Comparison of ENCODE assay signal across 8 cellular contexts in genomic region chr9:5442400-5443011, GRCh38. TPM values are rescaled to one million over a fixed set of nuclear protein-coding genes. Genes with fewer than 3 reads are reported as not detected.
A peak's percentile ranks its signal among the peaks of the same experiment; 100 is the strongest.
DNase-seq lines count a peak whose midpoint lies in the region; ATAC-seq, FAIRE-seq and TF ChIP-seq lines count a peak whose summit lies in the region.

No MANE protein-coding gene starts in this region.

- TF ChIP-seq EP300 in K562 (IDR thresholded peaks at IDR 0.05; ENCODE audit: low read length) (no peak), HepG2 (IDR thresholded peaks at IDR 0.05; ENCODE audit: low read depth in 2 of 2, low read length in 2 of 2) (no peak), HepG2 (CRISPR knock-in tag; IDR thresholded peaks at IDR 0.05; ENCODE audit: borderline replicate concordance) (no peak)

- H3K4me3 ChIP-seq in BE2C (ENCODE audit: low read depth, low read length): no peak overlapping the region
- H3K4me3 ChIP-seq in K562: no peak overlapping the region
- H3K4me3 ChIP-seq in HepG2 (replicated peaks in 1 of 3; ENCODE audit: insufficient read depth in 1 of 3, low read depth in 2 of 3, low read length in 3 of 3): no peak overlapping the region

- BruUV-seq in K562 (replicated peaks; lab: Mats Ljungman, UMichigan) (no TSS peak), HepG2 (replicated peaks; lab: Mats Ljungman, UMichigan) (no TSS peak)

- H4K20me1 ChIP-seq in K562 (replicated peaks; ENCODE audit: control insufficient read depth, insufficient read depth, low read length): no peaks in the 10 kb centered on the region
- H4K20me1 ChIP-seq in HepG2 (ENCODE audit: insufficient read depth, low read length): no peaks in the 10 kb centered on the region

- H3K9me3 ChIP-seq in BE2C (no peaks in the 10 kb centered on the region), K562 (replicated peaks; ENCODE audit: control insufficient read depth, insufficient read depth, low read depth, low read length) (no peaks in the 10 kb centered on the region), HepG2 (ENCODE audit: low read length) (no peaks in the 10 kb centered on the region)

- CTCF ChIA-PET in K562 (lab: Yijun Ruan, JAX; ENCODE audit: low intra/inter-chr PET ratio) (interaction anchor here (1.0 to 1.6 kb wide), 2 partner anchors 158 to 256 kb away, joined by 3 to 6 read pairs; no protein-coding TSS in a partner anchor), HepG2 (lab: Yijun Ruan, JAX; ENCODE audit: low intra/inter-chr PET ratio, low total read pairs) (interaction anchor here (1.7 kb wide), 1 partner anchor 256 kb away, joined by 4 read pairs; no protein-coding TSS in a partner anchor)

- TF ChIP-seq RAD21 in K562 (CRISPR knock-in tag; conservative IDR thresholded peaks at IDR 0.05 in 1 of 2, IDR thresholded peaks at IDR 0.05 in 1 of 2) (peak; percentile 51 to 65), HepG2 (CRISPR knock-in tag; IDR thresholded peaks at IDR 0.05) (0 out of 2 replicates have a peak, but pooled peaks have one; percentile 18)

- H3K4me2 ChIP-seq in K562 (ENCODE audit: insufficient read depth, low read length) (no peak overlapping the region), HepG2 (ENCODE audit: low read depth, low read length) (no peak overlapping the region)

- H3K27me3 ChIP-seq in BE2C (no peaks in the 10 kb centered on the region), K562 (ENCODE audit: control insufficient read depth in 2 of 2, insufficient read depth in 2 of 2, low read length in 2 of 2) (no peaks in the 10 kb centered on the region), HepG2 (ENCODE audit: control insufficient read depth in 1 of 2, insufficient read depth in 2 of 2, low read length in 2 of 2) (no peaks in the 10 kb centered on the region; a peak in 1 of 5 replicates)

- H3K4me1 ChIP-seq in BE2C: no peaks in the 10 kb centered on the region
- peaks cover 0 to 4% of the 10 kb centered on the region in 2 experiments; a peak in 1 of 5 replicates for H3K4me1 ChIP-seq in K562 (replicated peaks in 1 of 2; ENCODE audit: control insufficient read depth in 2 of 2, insufficient read depth in 2 of 2, low read length in 2 of 2)
- H3K4me1 ChIP-seq in HepG2 (ENCODE audit: insufficient read depth, low read length): peaks cover 9% of the 10 kb centered on the region

- H3K27ac ChIP-seq in K562 (ENCODE audit: extremely low read depth, low read depth, low read length) (no peak overlapping the region), HepG2 (ENCODE audit: extremely low read length, insufficient read depth, low read length) (no peak overlapping the region)

- FAIRE-seq in K562 (lab: Jason Lieb, UNC) (peak; percentile 88), HepG2 (lab: Jason Lieb, UNC) (peak; percentile 95)

- H3K9me1 ChIP-seq in K562 (ENCODE audit: control insufficient read depth, insufficient read depth, low read length): no peaks in the 10 kb centered on the region

- no peak for DNase-seq in BE2C
- peak; percentile 3 for DNase-seq in NCI-H510A treated with DMSO at 0.1 percent for 48 hours (lab: John Stamatoyannopoulos, UW)
- peak; percentile 17 to 50 (median 22) for DNase-seq in K562 (ENCODE audit: extremely low read depth in 1 of 4, low spot score in 3 of 4)
- peak; percentile 57 for DNase-seq in HepG2 (ENCODE audit: low spot score)
- DNase-seq in activated naive CD4-positive, alpha-beta T cell treated with Interleukin-2 at 50 U/mL for 16 hours: no peak

- H3K9ac ChIP-seq in K562 (ENCODE audit: insufficient read depth in 1 of 2, low read depth in 2 of 2, low read length in 2 of 2) (no peak overlapping the region), HepG2 (ENCODE audit: insufficient read depth, low read depth, low read length) (no peak overlapping the region)

- POLR2A ChIA-PET in K562 (lab: Yijun Ruan, JAX) (interaction anchor here (0.5 kb wide), 1 partner anchor 47 kb away, joined by 3 read pairs; no protein-coding TSS in a partner anchor), HepG2 (lab: Yijun Ruan, JAX) (no interaction called here)

- 25% methylated on average over 2 of the region's 2 CpGs for WGBS in K562 (ENCODE audit: insufficient coverage, low coverage, missing lambda C conversion rate)
- 0% methylated on average over 2 of the region's 2 CpGs for WGBS in HepG2 (ENCODE audit: low lambda C conversion rate)

- H3K36me3 ChIP-seq in BE2C (no peaks in the 10 kb centered on the region), K562 (ENCODE audit: control insufficient read depth, insufficient read depth, low read length) (no peaks in the 10 kb centered on the region), HepG2 (replicated peaks in 1 of 2; ENCODE audit: control insufficient read depth in 1 of 2, insufficient read depth in 2 of 2, low read length in 2 of 2) (no peaks in the 10 kb centered on the region)

- peak; percentile 20 for ATAC-seq in GM18861 (IDR thresholded peaks at IDR 0.05; ENCODE audit: unreplicated experiment)
- ATAC-seq in K562: peak; percentile 63; the same call in 2 of the 3 replicates
- ATAC-seq in HepG2: peak; percentile 17
- ATAC-seq in GM21576 (IDR thresholded peaks at IDR 0.05; ENCODE audit: unreplicated experiment): no peak
- ATAC-seq in activated CD4-positive, CD25-positive, alpha-beta regulatory T cell treated with anti-CD3 and anti-CD28 coated beads, Interleukin-2, amount 50 U/mL, for 24 hours: no peak

- H3K79me2 ChIP-seq in K562 (ENCODE audit: control insufficient read depth, insufficient read depth, low read length) (no peaks in the 10 kb centered on the region), HepG2 (ENCODE audit: insufficient read depth, low read length) (no peaks in the 10 kb centered on the region)

- in situ Hi-C loops in K562 (cut with MboI): loop anchor here (5.0 to 25.0 kb wide), 3 partner anchors 150 to 830 kb away; partner anchors contain the start of gene AK3
- in situ Hi-C loops in HepG2 (cut with HindIII; ENCODE audit: extremely low pct_ligation_motif_present, low pct_unique_long_range_greater_than_20kb): loop anchor here (5.0 to 25.0 kb wide), 4 partner anchors 152 to 680 kb away; partner anchors contain the start of genes INSL6 and JAK2

- intact Hi-C loops in K562 (cut with micrococcal nuclease) (loop anchor here (5.0 kb wide), 1 partner anchor 255 kb away; the partner anchor contains the start of gene INSL6), HepG2 (cut with micrococcal nuclease; ENCODE audit: unreplicated experiment) (loop anchor here (1.0 kb wide), 1 partner anchor 256 kb away; no protein-coding TSS in a partner anchor)

- H2AFZ ChIP-seq in K562 (ENCODE audit: low read depth, low read length) (no peak overlapping the region), HepG2 (ENCODE audit: low read length) (no peak overlapping the region)

- TF ChIP-seq CTCF in BE2C (IDR thresholded peaks at IDR 0.05; ENCODE audit: low read depth, low read length) (peak; percentile 67), K562 (IDR thresholded peaks at IDR 0.05 in 2 of 3, conservative IDR thresholded peaks at IDR 0.05 in 1 of 3; ENCODE audit: insufficient read depth in 2 of 3, low read depth in 1 of 3, low read length in 3 of 3) (peak in 2 of 3 experiments; percentile 30 to 56; a peak in 4 of 6 replicates), HepG2 (CRISPR knock-in tag; IDR thresholded peaks at IDR 0.05) (peak; percentile 77)

- no peak for TF ChIP-seq POLR2A in K562 (conservative IDR thresholded peaks at IDR 0.05)
- TF ChIP-seq POLR2A in HepG2 (IDR thresholded peaks at IDR 0.05; ENCODE audit: insufficient read depth in 1 of 2, low read depth in 2 of 2, low read length in 2 of 2): no peak

RNA-seq across cellular contexts. Expression of gene PLGRKT, which starts 4.8 kb away (rescaled TPM):
- polyA plus RNA-seq in BE2C (2012; ENCODE audit: insufficient read depth, insufficient read length, low read depth): 6.6 TPM
- total RNA-seq in K562 (2011; cell fraction: chromatin; rRNA removed; ENCODE audit: low replicate concordance): 0.35 and 0.83 TPM in 2 replicates
- total RNA-seq in K562 (2011; cell fraction: nucleolus; rRNA removed): 1.3 and 1.5 TPM in 2 replicates
- 1.4 and 1.9 TPM in 2 replicates for total RNA-seq in K562 (2011; cell fraction: nucleoplasm; rRNA removed)
- total RNA-seq in K562 (2014; rRNA removed) (4.5 and 4.7 TPM in 2 replicates), K562 (2014; rRNA removed; fragmentation: Illumina TruSeq; extraction: Trizol) (9.3 and 11.3 TPM in 2 replicates), K562 (2015; rRNA removed; fragmentation: Illumina TruSeq; extraction: Trizol) (6.9 and 10.0 TPM in 2 replicates), K562 (2021) (6.5 and 10.4 TPM in 2 replicates), HepG2 (2016; rRNA removed; fragmentation: Illumina TruSeq; extraction: Trizol) (15.8 and 20.2 TPM in 2 replicates)
- polyA plus RNA-seq in K562 (2011; rRNA removed) (4.7 and 5.2 TPM in 2 replicates), K562 (2014; fragmentation: Illumina TruSeq; extraction: Trizol) (5.9 and 6.0 TPM in 2 replicates), K562 (2014; fragmentation: Nextera tagmentation; extraction: Ambion mirVana) (10 to 100 TPM; 11.2 to 13.8 TPM), K562 (2014; rRNA removed) (6.0 and 6.6 TPM in 2 replicates), HepG2 (2011; rRNA removed) (3.4 and 5.0 TPM in 2 replicates)
- polyA plus RNA-seq in K562 (2011; cell fraction: cytosol; rRNA removed): 0.48 and 2.0 TPM in 2 replicates
- 0.90 and 1.2 TPM in 2 replicates for polyA plus RNA-seq in K562 (2011; cell fraction: nucleus; rRNA removed)
- polyA plus RNA-seq in K562 (2012): 7.5 and 12.7 TPM in 2 replicates
- 1.5 and 2.8 TPM in 2 replicates for polyA minus RNA-seq in K562 (2011; rRNA and poly(A)+ RNA removed)
- polyA minus RNA-seq in K562 (2011; cell fraction: cytosol; rRNA and poly(A)+ RNA removed): 2.3 TPM in 1 of 2 replicates, not detected in the other
- 1.3 and 2.1 TPM in 2 replicates for polyA minus RNA-seq in K562 (2011; cell fraction: nucleus; rRNA and poly(A)+ RNA removed)
- 12.4 and 12.7 TPM in 2 replicates for total RNA-seq in HepG2 (2016; cell fraction: cytosol; rRNA removed; fragmentation: Illumina TruSeq; extraction: Trizol; ENCODE audit: low read depth)
- total RNA-seq in HepG2 (2016; cell fraction: insoluble cytoplasmic fraction; rRNA removed; fragmentation: Illumina TruSeq; extraction: Trizol): 15.6 and 19.3 TPM in 2 replicates
- total RNA-seq in HepG2 (2016; cell fraction: membrane; rRNA removed; fragmentation: Illumina TruSeq; extraction: Trizol): 10.4 and 17.6 TPM in 2 replicates
- 9.1 and 9.3 TPM in 2 replicates for total RNA-seq in HepG2 (2016; cell fraction: nucleus; rRNA removed; fragmentation: Illumina TruSeq; extraction: Trizol)
- polyA plus RNA-seq in HepG2 (2011; cell fraction: cytosol; rRNA removed): 3.1 and 4.3 TPM in 2 replicates
- polyA plus RNA-seq in HepG2 (2011; cell fraction: nucleus; rRNA removed): 0.90 and 1.0 TPM in 2 replicates
- 4.8 and 8.9 TPM in 2 replicates for polyA plus RNA-seq in HepG2 (2012)
- 13.6 and 21.5 TPM in 2 replicates for polyA plus RNA-seq in HepG2 (2016; cell fraction: cytosol; fragmentation: Illumina TruSeq; extraction: Trizol; ENCODE audit: low read depth)
- 19.8 and 20.9 TPM in 2 replicates for polyA plus RNA-seq in HepG2 (2016; cell fraction: insoluble cytoplasmic fraction; fragmentation: Illumina TruSeq; extraction: Trizol; ENCODE audit: low read depth)
- polyA plus RNA-seq in HepG2 (2016; cell fraction: membrane; fragmentation: Illumina TruSeq; extraction: Trizol; ENCODE audit: low read depth): 8.7 and 14.3 TPM in 2 replicates
- polyA plus RNA-seq in HepG2 (2016; cell fraction: nucleus; fragmentation: Illumina TruSeq; extraction: Trizol; ENCODE audit: insufficient read depth, low read depth): 13.8 and 15.8 TPM in 2 replicates
- 1.7 and 3.1 TPM in 2 replicates for polyA minus RNA-seq in HepG2 (2011; rRNA and poly(A)+ RNA removed; ENCODE audit: low replicate concordance)
- 2.5 and 4.3 TPM in 2 replicates for polyA minus RNA-seq in HepG2 (2011; cell fraction: cytosol; rRNA and poly(A)+ RNA removed)
- 2.4 and 3.1 TPM in 2 replicates for polyA minus RNA-seq in HepG2 (2011; cell fraction: nucleus; rRNA and poly(A)+ RNA removed)

RNA-seq across cellular contexts. Expression of gene CD274, which starts 7.8 kb away (rescaled TPM):
- polyA plus RNA-seq in BE2C (2012; ENCODE audit: insufficient read depth, insufficient read length, low read depth): 1.6 TPM
- total RNA-seq in K562 (2011; cell fraction: chromatin; rRNA removed; ENCODE audit: low replicate concordance): not detected in 2 replicates
- not detected in 2 replicates for total RNA-seq in K562 (2011; cell fraction: nucleolus; rRNA removed)
- not detected in 2 replicates for total RNA-seq in K562 (2011; cell fraction: nucleoplasm; rRNA removed)
- 0.20 and 0.27 TPM in 2 replicates for total RNA-seq in K562 (2014; rRNA removed)
- 0.47 TPM in 1 of 2 replicates, not detected in the other for total RNA-seq in K562 (2014; rRNA removed; fragmentation: Illumina TruSeq; extraction: Trizol)
- 0.26 and 0.51 TPM in 2 replicates for total RNA-seq in K562 (2015; rRNA removed; fragmentation: Illumina TruSeq; extraction: Trizol)
- 0.18 and 0.24 TPM in 2 replicates for total RNA-seq in K562 (2021)
- polyA plus RNA-seq in K562 (2011; rRNA removed): 0.18 TPM in 1 of 2 replicates, not detected in the other
- not detected in 2 replicates for polyA plus RNA-seq in K562 (2011; cell fraction: cytosol; rRNA removed)
- 0.07 and 0.34 TPM in 2 replicates for polyA plus RNA-seq in K562 (2011; cell fraction: nucleus; rRNA removed)
- 0.09 and 0.18 TPM in 2 replicates for polyA plus RNA-seq in K562 (2012)
- 0.07 and 0.33 TPM in 2 replicates for polyA plus RNA-seq in K562 (2014; fragmentation: Illumina TruSeq; extraction: Trizol)
- under 1 TPM in 1 of 2 experiments, not detected in 1; 0.32 TPM for polyA plus RNA-seq in K562 (2014; fragmentation: Nextera tagmentation; extraction: Ambion mirVana)
- polyA plus RNA-seq in K562 (2014; rRNA removed): 0.34 TPM in 1 of 2 replicates, not detected in the other
- polyA minus RNA-seq in K562 (2011; rRNA and poly(A)+ RNA removed): not detected in 2 replicates
- polyA minus RNA-seq in K562 (2011; cell fraction: cytosol; rRNA and poly(A)+ RNA removed): not detected in 2 replicates
- not detected in 2 replicates for polyA minus RNA-seq in K562 (2011; cell fraction: nucleus; rRNA and poly(A)+ RNA removed)
- total RNA-seq in HepG2 (2016; rRNA removed; fragmentation: Illumina TruSeq; extraction: Trizol): 0.49 TPM in 1 of 2 replicates, not detected in the other
- total RNA-seq in HepG2 (2016; cell fraction: cytosol; rRNA removed; fragmentation: Illumina TruSeq; extraction: Trizol; ENCODE audit: low read depth): 0.53 TPM in 1 of 2 replicates, not detected in the other
- 0.52 TPM in 1 of 2 replicates, not detected in the other for total RNA-seq in HepG2 (2016; cell fraction: insoluble cytoplasmic fraction; rRNA removed; fragmentation: Illumina TruSeq; extraction: Trizol)
- total RNA-seq in HepG2 (2016; cell fraction: membrane; rRNA removed; fragmentation: Illumina TruSeq; extraction: Trizol): not detected in 2 replicates
- not detected in 2 replicates for total RNA-seq in HepG2 (2016; cell fraction: nucleus; rRNA removed; fragmentation: Illumina TruSeq; extraction: Trizol)
- polyA plus RNA-seq in HepG2 (2011; rRNA removed): 0.07 and 0.17 TPM in 2 replicates
- 0.04 TPM in 1 of 2 replicates, not detected in the other for polyA plus RNA-seq in HepG2 (2011; cell fraction: cytosol; rRNA removed)
- 0.05 and 0.24 TPM in 2 replicates for polyA plus RNA-seq in HepG2 (2011; cell fraction: nucleus; rRNA removed)
- 0.33 TPM in 1 of 2 replicates, not detected in the other for polyA plus RNA-seq in HepG2 (2012)
- polyA plus RNA-seq in HepG2 (2016; cell fraction: cytosol; fragmentation: Illumina TruSeq; extraction: Trizol; ENCODE audit: low read depth): not detected in 2 replicates
- polyA plus RNA-seq in HepG2 (2016; cell fraction: insoluble cytoplasmic fraction; fragmentation: Illumina TruSeq; extraction: Trizol; ENCODE audit: low read depth): 0.69 TPM in 1 of 2 replicates, not detected in the other
- polyA plus RNA-seq in HepG2 (2016; cell fraction: membrane; fragmentation: Illumina TruSeq; extraction: Trizol; ENCODE audit: low read depth): not detected in 2 replicates
- 1.1 TPM in 1 of 2 replicates, not detected in the other for polyA plus RNA-seq in HepG2 (2016; cell fraction: nucleus; fragmentation: Illumina TruSeq; extraction: Trizol; ENCODE audit: insufficient read depth, low read depth)
- 0.33 TPM in 1 of 2 replicates, not detected in the other for polyA minus RNA-seq in HepG2 (2011; rRNA and poly(A)+ RNA removed; ENCODE audit: low replicate concordance)
- not detected in 2 replicates for polyA minus RNA-seq in HepG2 (2011; cell fraction: cytosol; rRNA and poly(A)+ RNA removed)
- 0.13 TPM in 1 of 2 replicates, not detected in the other for polyA minus RNA-seq in HepG2 (2011; cell fraction: nucleus; rRNA and poly(A)+ RNA removed)

Comparison
In these comparisons a context has a peak if more than half of its experiments do, and no peak if none do; other contexts are left out.
1. DNase-seq: peak in NCI-H510A treated with DMSO at 0.1 percent for 48 hours (single experiment), K562 (4 of 4) and HepG2 (single experiment); none in BE2C (single experiment) and activated naive CD4-positive, alpha-beta T cell treated with Interleukin-2 at 50 U/mL for 16 hours (single experiment).
2. ATAC-seq: peak in GM18861 (single experiment), K562 (single experiment) and HepG2 (single experiment); none in GM21576 (single experiment) and activated CD4-positive, CD25-positive, alpha-beta regulatory T cell treated with anti-CD3 and anti-CD28 coated beads, Interleukin-2, amount 50 U/mL, for 24 hours (0 of 2).
3. Peak in every context shown above with its lines, with median percentiles within 50 percentile points of each other: CTCF ChIP-seq.